13 cellular contexts compared by ENCODE assay signal in genomic region chrX:107451754-107452153, GRCh38. TPM values are rescaled to one million over a fixed set of nuclear protein-coding genes. Genes with fewer than 3 reads are reported as not detected.
DNase-seq lines count a peak whose midpoint lies in the region; FAIRE-seq and TF ChIP-seq lines count a peak whose summit lies in the region.
"Had no signal": no experiment of that assay in that cellular context is flagged by ENCODE, and none has a peak within 500 bp of the region (broad histone marks: within the 10 kb centered on the region; RNA-seq: fewer than 3 reads in every experiment).

No MANE protein-coding gene starts in this region.

- 25% methylated on average over 11 of the region's 11 CpGs for whole genome bisulfite sequencing in hepatocyte (ENCODE audit: low lambda C conversion rate, missing lambda C conversion rate)

- no peak overlapping the region for H2AFZ ChIP-seq in hepatocyte
- H2AFZ ChIP-seq in neural progenitor cell (replicated peaks), result peak overlapping the region; percentile 71

- peaks cover 2% of the 10 kb centered on the region for H3K36me3 Mint-ChIP-seq in neural progenitor cell

- H3K27ac ChIP-seq in hepatocyte (no peak overlapping the region), neural progenitor cell (no peak overlapping the region)
- H3K27ac ChIP-seq: tibial artery had no signal

- peaks cover 15% of the 10 kb centered on the region for H3K27me3 Mint-ChIP-seq in neural progenitor cell (ENCODE audit: insufficient read depth, low read depth)

- H3K27me3 ChIP-seq in hepatocyte (peaks cover 75% of the 10 kb centered on the region), neural progenitor cell (peaks cover 68% of the 10 kb centered on the region)

- H3K36me3 ChIP-seq in hepatocyte (replicated peaks; ENCODE audit: insufficient read depth, low read depth) (no peaks in the 10 kb centered on the region), neural progenitor cell (no peaks in the 10 kb centered on the region)
- H3K36me3 ChIP-seq: tibial artery had no signal

- no peaks in the 10 kb centered on the region for H3F3A ChIP-seq in neural progenitor cell (ENCODE audit: low read depth)

- TF ChIP-seq CTCF in hepatocyte (IDR thresholded peaks at IDR 0.05; ENCODE audit: poor library complexity), result no peak
- no peak for TF ChIP-seq CTCF in neural progenitor cell (IDR thresholded peaks at IDR 0.05)
- no peak for TF ChIP-seq CTCF in GM13976 (IDR thresholded peaks at IDR 0.05; ENCODE audit: borderline replicate concordance, control extremely low read depth, extremely low read depth, insufficient read depth, missing control alignments)
- no peak for TF ChIP-seq CTCF in foreskin fibroblast (IDR thresholded peaks at IDR 0.05; ENCODE audit: low read depth, low read length)

- H3K4me1 ChIP-seq in hepatocyte (ENCODE audit: insufficient read depth) (no peaks in the 10 kb centered on the region), neural progenitor cell (no peaks in the 10 kb centered on the region)

- H3K9me2 ChIP-seq in hepatocyte (replicated peaks; ENCODE audit: insufficient read depth), result no peaks in the 10 kb centered on the region

- H3K27ac Mint-ChIP-seq in neural progenitor cell, result no peak overlapping the region
- H3K27ac Mint-ChIP-seq: activated naive CD8-positive, alpha-beta T cell treated with anti-CD3 and anti-CD28 coated beads, Interleukin-2, amount 50 U/mL, for 24 hours had no signal

- peak; percentile 42 for FAIRE-seq in GM18507 (lab: Jason Lieb, UNC)
- FAIRE-seq: GM12892 had no signal

- peaks cover 31% of the 10 kb centered on the region for H3K4me1 Mint-ChIP-seq in neural progenitor cell

- no peak overlapping the region for H3K9ac ChIP-seq in neural progenitor cell

- H3K4me3 Mint-ChIP-seq in neural progenitor cell, result peak overlapping the region; percentile 95
- H3K4me3 Mint-ChIP-seq: activated naive CD8-positive, alpha-beta T cell treated with anti-CD3 and anti-CD28 coated beads, Interleukin-2, amount 50 U/mL, for 24 hours had no signal

- H3K4me2 ChIP-seq in hepatocyte (peak overlapping the region; percentile 12), neural progenitor cell (peak overlapping the region; percentile 94)

- peaks cover 3% of the 10 kb centered on the region for H3K9me3 Mint-ChIP-seq in neural progenitor cell
- H3K9me3 Mint-ChIP-seq: activated naive CD8-positive, alpha-beta T cell treated with anti-CD3 and anti-CD28 coated beads, Interleukin-2, amount 50 U/mL, for 24 hours had no signal

- H3K4me3 ChIP-seq in hepatocyte (no peak overlapping the region), neural progenitor cell (peak overlapping the region; percentile 63), foreskin fibroblast (ENCODE audit: low read depth in 1 of 2, low read length in 2 of 2) (no peak overlapping the region)
- H3K4me3 ChIP-seq: tibial artery had no signal

- DNase-seq in GM18507 (ENCODE audit: extremely low spot score, insufficient read length, low read depth) (no peak), NCI-H2227 (lab: John Stamatoyannopoulos, UW; ENCODE audit: unreplicated experiment) (peak; percentile 69), hepatocyte (ENCODE audit: low spot score) (no peak), neural progenitor cell (ENCODE audit: low spot score) (peak; percentile 49), NCI-H2196 (lab: John Stamatoyannopoulos, UW; ENCODE audit: unreplicated experiment) (no peak), GM13976 (ENCODE audit: low spot score) (no peak), foreskin fibroblast (no peak)
- DNase-seq: activated naive CD8-positive, alpha-beta T cell treated with anti-CD3 and anti-CD28 coated beads, Interleukin-2, amount 50 U/mL, for 24 hours; NCI-H1092; tibial artery had no signal

- H4K20me1 ChIP-seq in hepatocyte (ENCODE audit: insufficient read depth, poor library complexity, severe bottlenecking) (no peaks in the 10 kb centered on the region), neural progenitor cell (ENCODE audit: low read depth) (no peaks in the 10 kb centered on the region)

- H3K79me2 ChIP-seq in hepatocyte (no peaks in the 10 kb centered on the region), neural progenitor cell (ENCODE audit: low read depth) (no peaks in the 10 kb centered on the region)

- in situ Hi-C loops in GM13976 (cut with MboI; ENCODE audit: low sequenced_read_pairs, unreplicated experiment), result no loop called here

- no peaks in the 10 kb centered on the region for H3K9me3 ChIP-seq in hepatocyte (ENCODE audit: low read depth)
- no peaks in the 10 kb centered on the region for H3K9me3 ChIP-seq in neural progenitor cell (ENCODE audit: low read depth)
- H3K9me3 ChIP-seq: tibial artery had no signal

RNA-seq across cellular contexts. Expression of gene FRMPD3, which starts 2.3 kb away (rescaled TPM):
- total RNA-seq in hepatocyte (0.04 and 0.17 TPM in 2 replicates), neural progenitor cell (ENCODE audit: low replicate concordance) (0.04 and 0.28 TPM in 2 replicates)
- 0.06 TPM in 1 of 2 replicates, not detected in the other for polyA plus RNA-seq in hepatocyte
- total RNA-seq: glomerular endothelial cell, RPMI7951 had no signal

Comparison
In these comparisons a context has a peak if more than half of its experiments do, and no peak if none do; other contexts are left out.
1. DNase-seq: peak in NCI-H2227 (single experiment) and neural progenitor cell (single experiment); none in GM18507 (single experiment), hepatocyte (single experiment), NCI-H2196 (single experiment), GM13976 (single experiment) and foreskin fibroblast (0 of 2).